ENCODE assay signal across 10 cellular contexts in the genomic region with DNA sequence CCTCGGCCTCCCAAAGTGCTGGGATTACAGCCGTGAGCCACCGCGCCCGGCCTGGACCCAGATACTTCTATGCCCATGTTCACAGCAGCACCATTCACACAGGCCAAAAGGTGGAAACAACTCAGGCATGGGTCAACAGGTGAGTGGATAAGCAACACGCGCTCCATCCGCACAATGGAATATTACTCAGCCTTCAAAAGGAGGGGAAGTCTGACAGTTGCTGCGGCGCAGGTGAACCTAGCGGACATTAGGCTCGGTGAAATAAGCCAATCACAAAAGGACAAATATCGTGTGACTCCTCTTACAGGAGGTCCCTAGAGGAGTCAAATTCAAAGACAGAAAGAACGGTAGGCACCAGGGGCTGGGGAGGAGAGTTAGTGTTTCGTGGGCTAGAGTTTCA.
"Had no signal": no experiment of that assay in that cellular context is flagged by ENCODE, and none has a peak within 500 bp of the region (broad histone marks: within the 10 kb centered on the region; RNA-seq: fewer than 3 reads in every experiment).

No MANE protein-coding gene starts in this region.

- H3K27me3 Mint-ChIP-seq: IgD-negative memory B cell had no signal

- ATAC-seq: GM23338, HepG2 had no signal

- H3K4me2 ChIP-seq: GM23338 had no signal

- H3K4me1 Mint-ChIP-seq: IgD-negative memory B cell had no signal

- H3K9me3 Mint-ChIP-seq: GM23338, H9, HFFc6 had no signal

- H3K27ac ChIP-seq: HL-60 had no signal

- H2AFZ ChIP-seq: GM23338 had no signal

- H3K4me3 Mint-ChIP-seq: GM23338, H9, HFFc6 had no signal

- FAIRE-seq: H1, H54, HepG2 had no signal

- H3K27ac Mint-ChIP-seq: GM23338, H9, HFFc6 had no signal

- DNase-seq: H9, HCEC 1CT, HFFc6, KG1 had no signal

- H3K4me3 ChIP-seq: GM23338 had no signal
